Comparison of ENCODE assay signal across 8 cellular contexts in genomic region chr5:157744055-157745011, GRCh38. TPM values are rescaled to one million over a fixed set of nuclear protein-coding genes. Genes with fewer than 3 reads are reported as not detected.
A peak's percentile ranks its signal among the peaks of the same experiment; 100 is the strongest.
DNase-seq lines count a peak whose midpoint lies in the region; ATAC-seq and TF ChIP-seq lines count a peak whose summit lies in the region.

No MANE protein-coding gene starts in this region.

- DNase-seq in DND-41 (peak; percentile 32), glutamatergic neuron (peak; percentile 61), cerebellar nuclear complex (lab: John Stamatoyannopoulos, UW) (no peak)
- no peak for DNase-seq in Jurkat, Clone E6-1 (ENCODE audit: low read depth, low spot score)
- DNase-seq in activated T-cell treated with anti-CD3 and anti-CD28 coated beads, Interleukin-2, amount 50 U/mL, for 48 hours: peak; percentile 48 to 52

- H3K27me3 ChIP-seq in DND-41 (ENCODE audit: insufficient read depth, low read length, poor library complexity) (no peaks in the 10 kb centered on the region), parathyroid adenoma (ENCODE audit: control insufficient read depth, insufficient read depth, low read length) (no peaks in the 10 kb centered on the region)

- peak overlapping the region; percentile 44 to 69; a peak in 3 of 4 replicates for H3K4me3 ChIP-seq in DND-41 (ENCODE audit: low read depth in 1 of 2, low read length in 2 of 2)
- H3K4me3 ChIP-seq in Jurkat, Clone E6-1 (ENCODE audit: low read length): peak overlapping the region; percentile 70
- peak overlapping the region; percentile 60 for H3K4me3 ChIP-seq in parathyroid adenoma (ENCODE audit: low read depth, low read length)

- H3K79me2 ChIP-seq in DND-41 (ENCODE audit: insufficient read depth, low read length) (peaks cover 20% of the 10 kb centered on the region), parathyroid adenoma (no peaks in the 10 kb centered on the region)

- peak overlapping the region; percentile 95 for H3K4me3 Mint-ChIP-seq in glutamatergic neuron (ENCODE audit: unreplicated experiment)

- peak; percentile 19 for ATAC-seq in DND-41 (ENCODE audit: insufficient read depth, low read depth)
- ATAC-seq in GM21447 (IDR thresholded peaks at IDR 0.05; ENCODE audit: unreplicated experiment): peak; percentile 11
- ATAC-seq in HG02798 (IDR thresholded peaks at IDR 0.05; ENCODE audit: poor library complexity, unreplicated experiment): no peak

- TF ChIP-seq CTCF in DND-41 (IDR thresholded peaks at IDR 0.05; ENCODE audit: borderline replicate concordance, extremely low read depth, low read length, poor library complexity, severe bottlenecking): no peak
- TF ChIP-seq CTCF in glutamatergic neuron (IDR thresholded peaks at IDR 0.05; ENCODE audit: partially characterized antibody, unreplicated experiment): no peak
- no peak for TF ChIP-seq CTCF in parathyroid adenoma (IDR thresholded peaks at IDR 0.05)

- H3K36me3 ChIP-seq in DND-41 (ENCODE audit: insufficient read depth, low read length): peaks cover 5% of the 10 kb centered on the region; the same call in 1 of the 2 replicates
- H3K36me3 ChIP-seq in parathyroid adenoma (ENCODE audit: control insufficient read depth, insufficient read depth, low read length): no peaks in the 10 kb centered on the region

- no peaks in the 10 kb centered on the region for H3K9me3 ChIP-seq in DND-41 (ENCODE audit: insufficient read depth, low read length, severe bottlenecking)
- H3K9me3 ChIP-seq in parathyroid adenoma (ENCODE audit: control insufficient read depth, low read length): no peaks in the 10 kb centered on the region

- peak overlapping the region; percentile 74 for H3K27ac ChIP-seq in DND-41 (ENCODE audit: low read length)
- H3K27ac ChIP-seq in parathyroid adenoma: no peak overlapping the region

- no peaks in the 10 kb centered on the region for H3K36me3 Mint-ChIP-seq in glutamatergic neuron (ENCODE audit: unreplicated experiment)

- H3K27me3 Mint-ChIP-seq in glutamatergic neuron (ENCODE audit: unreplicated experiment): peaks cover 6% of the 10 kb centered on the region

- no peaks in the 10 kb centered on the region for H4K20me1 ChIP-seq in DND-41 (ENCODE audit: insufficient read depth, low read length)

- H3K4me1 ChIP-seq in DND-41 (ENCODE audit: insufficient read depth, low read length): peaks cover 21% of the 10 kb centered on the region
- H3K4me1 ChIP-seq in parathyroid adenoma: peaks cover 9% of the 10 kb centered on the region

- peak overlapping the region; percentile 91 for H3K27ac Mint-ChIP-seq in glutamatergic neuron (ENCODE audit: unreplicated experiment)

- H2AFZ ChIP-seq in DND-41 (ENCODE audit: low read depth, low read length) (peak overlapping the region; percentile 100), parathyroid adenoma (peak overlapping the region; percentile 95)

- H3K9me3 Mint-ChIP-seq in glutamatergic neuron (ENCODE audit: unreplicated experiment): peaks cover 7% of the 10 kb centered on the region

- H3K4me1 Mint-ChIP-seq in glutamatergic neuron (ENCODE audit: low read depth, unreplicated experiment): peaks cover 16% of the 10 kb centered on the region

- H3K4me2 ChIP-seq in DND-41 (ENCODE audit: insufficient read depth, low read length) (peak overlapping the region; percentile 100), parathyroid adenoma (ENCODE audit: low read length) (peak overlapping the region; percentile 88)

- H3K9ac ChIP-seq in DND-41 (ENCODE audit: low read depth, low read length) (peak overlapping the region; percentile 73), parathyroid adenoma (no peak overlapping the region)

RNA-seq across cellular contexts. Expression of gene LSM11, which starts 0.8 kb away (rescaled TPM):
- 4.7 TPM for polyA plus RNA-seq in Jurkat, Clone E6-1 (2012; ENCODE audit: insufficient read depth, insufficient read length)
- total RNA-seq in glutamatergic neuron (ENCODE audit: unreplicated experiment): 7.7 TPM

RNA-seq across cellular contexts. Expression of gene THG1L, which starts 13.1 kb away (rescaled TPM):
- polyA plus RNA-seq in Jurkat, Clone E6-1 (2012; ENCODE audit: insufficient read depth, insufficient read length): 14.8 TPM
- total RNA-seq in glutamatergic neuron (ENCODE audit: unreplicated experiment): 3.4 TPM

Comparison
In these comparisons a context has a peak if more than half of its experiments do, and no peak if none do; other contexts are left out.
1. DNase-seq: peak in DND-41 (single experiment), activated T-cell treated with anti-CD3 and anti-CD28 coated beads, Interleukin-2, amount 50 U/mL, for 48 hours (2 of 2) and glutamatergic neuron (single experiment); none in Jurkat, Clone E6-1 (single experiment) and cerebellar nuclear complex (0 of 2).
2. Peak in every context shown above with its lines, with median percentiles within 50 percentile points of each other: H3K4me3 ChIP-seq.